In the genomic region with DNA sequence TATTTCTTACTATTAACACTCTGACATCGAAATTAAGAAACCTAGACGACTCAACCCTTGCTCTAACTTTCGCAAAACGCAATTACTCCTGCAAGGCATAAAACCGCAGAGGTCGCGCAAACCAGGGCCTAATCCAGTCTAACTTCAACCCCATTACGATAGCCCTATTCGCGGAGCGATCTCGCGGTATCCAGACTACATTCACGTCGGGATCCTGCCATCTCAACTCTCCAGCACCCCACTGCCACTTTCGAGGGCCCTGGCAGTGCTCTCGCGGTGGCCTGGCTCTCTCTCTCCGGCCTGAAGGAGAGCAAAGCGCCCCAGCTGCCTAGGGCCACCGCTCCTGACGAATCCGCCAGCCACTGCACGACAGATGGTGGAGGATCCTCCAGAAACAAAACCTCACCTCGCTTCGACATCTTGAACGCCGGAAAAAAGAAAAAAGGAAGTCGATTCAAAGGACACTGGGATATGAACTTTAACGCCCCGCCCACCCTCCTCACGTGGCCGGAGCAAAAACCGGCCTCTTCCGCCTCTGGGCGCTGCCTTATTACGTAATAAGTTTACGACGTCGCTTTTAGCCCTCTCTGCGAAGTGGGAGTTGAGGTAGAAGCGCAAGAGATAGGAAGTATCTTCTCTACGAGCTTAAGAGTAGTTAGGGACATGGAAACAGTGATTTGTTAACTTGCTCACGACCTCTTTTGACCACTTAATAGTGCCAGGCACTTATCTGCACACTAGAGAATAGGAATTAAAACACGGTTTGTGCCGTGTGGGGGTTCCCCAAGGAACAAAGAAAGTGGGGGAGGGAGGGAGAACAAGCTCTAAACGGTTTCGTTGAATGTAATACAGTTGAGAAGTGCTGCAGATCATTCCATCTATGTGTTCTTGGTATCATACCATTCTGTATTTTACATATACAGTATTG, we compare ENCODE assay signal across 8 cellular contexts. TPM values are rescaled to one million over a fixed set of nuclear protein-coding genes. Genes with fewer than 3 reads are reported as not detected.
A peak's percentile ranks its signal among the peaks of the same experiment; 100 is the strongest.
DNase-seq lines count a peak whose midpoint lies in the region; ATAC-seq and TF ChIP-seq lines count a peak whose summit lies in the region.

A gene (minus strand): TSS at position 430 of the 928 bp plus-strand sequence. CDS start 11 bp downstream, at position 419.

- DNase-seq in CD8-positive, alpha-beta memory T cell, result peak; percentile 82 to 93 (median 90)
- peak; percentile 91 for DNase-seq in GM20000 (ENCODE audit: low spot score)
- DNase-seq in HUDEP-2 (lab: John Stamatoyannopoulos, UW; ENCODE audit: unreplicated experiment in 76 of 76), result peak in 74 of 76 experiments; percentile 36 to 94 (median 86)
- DNase-seq in NOMO-1 treated with dmso at 0.1 percent for 144 hours (lab: John Stamatoyannopoulos, UW; ENCODE audit: unreplicated experiment), result peak; percentile 96
- DNase-seq in activated CD8-positive, alpha-beta memory T cell treated with anti-CD3 and anti-CD28 coated beads for 4 hours (ENCODE audit: low read depth in 2 of 2), result peak; percentile 84 to 90
- DNase-seq in effector memory CD8-positive, alpha-beta T cell, result peak; percentile 83 to 86 (median 83)
- peak; percentile 98 for DNase-seq in mesenchymal stem cell
- peak; percentile 74 for DNase-seq in stimulated activated CD8-positive, alpha-beta memory T cell treated with anti-CD3 and anti-CD28 coated beads, Interleukin-12 subunit alpha, Interleukin-12 subunit beta, amount 100 ng/mL, for 24 hours (ENCODE audit: extremely low read depth)

- H3K79me1 ChIP-seq in mesenchymal stem cell (replicated peaks; ENCODE audit: low read length, poor library complexity, severe bottlenecking), result no peaks in the 10 kb centered on the region

- H2BK120ac ChIP-seq in mesenchymal stem cell (ENCODE audit: low read depth, low read length), result no peak within 1 kb of the TSS

- H3K36me3 ChIP-seq in CD8-positive, alpha-beta memory T cell (ENCODE audit: insufficient read depth, low read length), result peaks cover 29% of the 10 kb centered on the region
- peaks cover 18 to 44% of the 10 kb centered on the region in 2 experiments for H3K36me3 ChIP-seq in mesenchymal stem cell (ENCODE audit: control insufficient read depth in 1 of 2, insufficient read depth in 2 of 2, low read depth in 1 of 2, low read length in 2 of 2)

- H3K4me3 ChIP-seq in CD8-positive, alpha-beta memory T cell (ENCODE audit: low read length), result peak within 1 kb of the TSS; percentile 90
- H3K4me3 ChIP-seq in mesenchymal stem cell (ENCODE audit: insufficient read depth in 1 of 2, low read depth in 1 of 2, low read length in 2 of 2), result peak within 1 kb of the TSS; percentile 61 to 96

- H3K18ac ChIP-seq in mesenchymal stem cell (ENCODE audit: low read depth in 1 of 2, low read length in 2 of 2), result peak within 1 kb of the TSS; percentile 38 to 77

- peak within 1 kb of the TSS; percentile 90 for H3K4me2 ChIP-seq in mesenchymal stem cell (ENCODE audit: low read length, poor library complexity, severe bottlenecking)

- WGBS in mesenchymal stem cell, result under 1% methylated on average over 45 of the region's 48 CpGs

- ATAC-seq in effector memory CD8-positive, alpha-beta T cell (replicated peaks), result peak; percentile 79

- peak within 1 kb of the TSS; percentile 96 to 100 (median 99) for H3K27ac Mint-ChIP-seq in CD8-positive, alpha-beta memory T cell
- peak within 1 kb of the TSS; percentile 99 to 100 for H3K27ac Mint-ChIP-seq in effector memory CD8-positive, alpha-beta T cell

- no peak for TF ChIP-seq CTCF in GM20000 (IDR thresholded peaks at IDR 0.05; ENCODE audit: extremely low read depth, missing control alignments)

- peak within 1 kb of the TSS; percentile 88 to 97 (median 92) for H3K4me3 Mint-ChIP-seq in CD8-positive, alpha-beta memory T cell
- H3K4me3 Mint-ChIP-seq in effector memory CD8-positive, alpha-beta T cell, result peak within 1 kb of the TSS; percentile 95 to 99

- no peak within 1 kb of the TSS for H2BK12ac ChIP-seq in mesenchymal stem cell (ENCODE audit: low read length in 2 of 2)

- CTCF ChIA-PET in CD8-positive, alpha-beta memory T cell (lab: Charles Lee), result interaction anchor here (0.6 to 3.1 kb wide), 12 partner anchors 14 to 399 kb away, joined by 3 to 19 read pairs (median 3); a partner anchor contains a TSS

- peak within 1 kb of the TSS in 1 of 2 experiments; percentile 8 for H3K14ac ChIP-seq in mesenchymal stem cell (ENCODE audit: low read length in 2 of 2)

- peaks cover 41 to 46% (median 42%) of the 10 kb centered on the region in 3 donors for H3K4me1 Mint-ChIP-seq in CD8-positive, alpha-beta memory T cell
- peaks cover 32 to 35% of the 10 kb centered on the region in 2 donors for H3K4me1 Mint-ChIP-seq in effector memory CD8-positive, alpha-beta T cell (ENCODE audit: low read depth in 2 of 2)

- H4K91ac ChIP-seq in mesenchymal stem cell (ENCODE audit: low read length), result no peak within 1 kb of the TSS

- no peak within 1 kb of the TSS for H3K23ac ChIP-seq in mesenchymal stem cell (ENCODE audit: low read length in 2 of 2)

- H3K9me3 Mint-ChIP-seq in CD8-positive, alpha-beta memory T cell, result no peaks in the 10 kb centered on the region
- H3K9me3 Mint-ChIP-seq in effector memory CD8-positive, alpha-beta T cell, result no peaks in the 10 kb centered on the region

- H3K27me3 ChIP-seq in CD8-positive, alpha-beta memory T cell (ENCODE audit: insufficient read depth, low read length, poor library complexity, severe bottlenecking), result no peaks in the 10 kb centered on the region
- no peaks in the 10 kb centered on the region for H3K27me3 ChIP-seq in mesenchymal stem cell (ENCODE audit: control insufficient read depth in 1 of 2, insufficient read depth in 1 of 2, low read length in 2 of 2)

- H3K9ac ChIP-seq in mesenchymal stem cell (ENCODE audit: low read length), result peak within 1 kb of the TSS; percentile 97

- peak within 1 kb of the TSS; percentile 80 for H2BK5ac ChIP-seq in mesenchymal stem cell (ENCODE audit: low read depth, low read length, poor library complexity, severe bottlenecking)

- H3K27ac ChIP-seq in CD8-positive, alpha-beta memory T cell (ENCODE audit: low read depth, low read length), result peak within 1 kb of the TSS; percentile 94
- peak within 1 kb of the TSS; percentile 83 for H3K27ac ChIP-seq in mesenchymal stem cell (ENCODE audit: low read length, poor library complexity, severe bottlenecking)

- POLR2A ChIA-PET in CD8-positive, alpha-beta memory T cell (lab: Charles Lee), result interaction anchor here (0.6 to 3.5 kb wide), 21 partner anchors 9 to 311 kb away, joined by 3 to 57 read pairs (median 5); a partner anchor contains a TSS

- peak within 1 kb of the TSS; percentile 37 to 64 for H3K4ac ChIP-seq in mesenchymal stem cell (ENCODE audit: low read depth in 1 of 2, low read length in 2 of 2)

- no peaks in the 10 kb centered on the region for H3K9me3 ChIP-seq in CD8-positive, alpha-beta memory T cell (ENCODE audit: low read length)
- no peaks in the 10 kb centered on the region for H3K9me3 ChIP-seq in mesenchymal stem cell (ENCODE audit: control insufficient read depth, low read length)

- H4K8ac ChIP-seq in mesenchymal stem cell (ENCODE audit: low read length), result peak within 1 kb of the TSS; percentile 91

- peaks cover 36% of the 10 kb centered on the region for H3K4me1 ChIP-seq in CD8-positive, alpha-beta memory T cell (ENCODE audit: insufficient read depth, low read length)
- H3K4me1 ChIP-seq in mesenchymal stem cell (ENCODE audit: control insufficient read depth, insufficient read depth, low read depth, low read length), result peaks cover 3% of the 10 kb centered on the region

- H2AFZ ChIP-seq in mesenchymal stem cell (ENCODE audit: low read depth, low read length), result peak within 1 kb of the TSS; percentile 3

- peak within 1 kb of the TSS; percentile 54 for H2AK5ac ChIP-seq in mesenchymal stem cell (ENCODE audit: low read length, severe bottlenecking)

- no peaks in the 10 kb centered on the region for H3K27me3 Mint-ChIP-seq in CD8-positive, alpha-beta memory T cell
- H3K27me3 Mint-ChIP-seq in effector memory CD8-positive, alpha-beta T cell, result no peaks in the 10 kb centered on the region

- H2BK15ac ChIP-seq in mesenchymal stem cell (ENCODE audit: low read depth, poor library complexity, severe bottlenecking), result no peak within 1 kb of the TSS

- H3K36me3 Mint-ChIP-seq in CD8-positive, alpha-beta memory T cell, result peaks cover 0 to 50% (median 20%) of the 10 kb centered on the region in 3 donors
- H3K36me3 Mint-ChIP-seq in effector memory CD8-positive, alpha-beta T cell (ENCODE audit: insufficient read depth), result peaks cover 59% of the 10 kb centered on the region

RNA-seq across cellular contexts. Expression of the gene that starts here (rescaled TPM):
- total RNA-seq in CD8-positive, alpha-beta memory T cell, result 1,000 to 10,000 TPM; 1,857 to 1,911 TPM
- 1,010 TPM for polyA plus RNA-seq in CD8-positive, alpha-beta memory T cell
- polyA plus RNA-seq in mesenchymal stem cell (2013, experiment 1 of 2), result 3,739 TPM
- 3,716 TPM for polyA plus RNA-seq in mesenchymal stem cell (2013, experiment 2 of 2)

Comparison
In these comparisons a context has a peak if more than half of its experiments do, and no peak if none do; other contexts are left out.
1. Peak in every context shown above with its lines: DNase-seq, ATAC-seq, H3K4me3 ChIP-seq and H3K27ac ChIP-seq.